Comparison of ENCODE assay signal across 30 cellular contexts in genomic region chrX:131073607-131074006, GRCh38. TPM values are rescaled to one million over a fixed set of nuclear protein-coding genes. Genes with fewer than 3 reads are reported as not detected.
"Had no signal": no experiment of that assay in that cellular context is flagged by ENCODE, and none has a peak within 500 bp of the region (broad histone marks: within the 10 kb centered on the region; RNA-seq: fewer than 3 reads in every experiment).

No MANE protein-coding gene starts in this region.

- H3K9me3 ChIP-seq: esophagus squamous epithelium, left lung, lower lobe of right lung, neutrophil, right lobe of liver, tibial nerve had no signal

- H3K27ac ChIP-seq: brain microvascular endothelial cell, esophagus squamous epithelium, left lung, lower lobe of right lung, neutrophil, right lobe of liver, tibial nerve, VCaP had no signal

- DNase-seq: activated CD4-positive, alpha-beta T cell treated with anti-CD3 and anti-CD28 coated beads for 48 hours; activated CD4-positive, alpha-beta T cell treated with anti-CD3 and anti-CD28 coated beads, Interleukin-2, amount 50 U/mL, for 48 hours; activated CD8-positive, alpha-beta memory T cell treated with anti-CD3 and anti-CD28 coated beads, Interleukin-2, amount 50 U/mL, for 4 hours; activated gamma-delta T cell; activated naive CD4-positive, alpha-beta T cell treated with anti-CD3 and anti-CD28 coated beads, Interleukin-2, amount 10 ng/mL, durations not matched to agents 7 days and 5 days; activated naive CD8-positive, alpha-beta T cell treated with anti-CD3 and anti-CD28 coated beads, Interleukin-2, amount 10 ng/mL, durations not matched to agents 7 days and 5 days; activated T-cell treated with anti-CD3 and anti-CD28 coated beads, Interleukin-2, amount 50 U/mL, for 1 hour; brain microvascular endothelial cell; caudate nucleus; esophagus squamous epithelium; kidney glomerular epithelial cell; left lung; lower lobe of right lung; mesenchymal stem cell; naive thymus-derived CD8-positive, alpha-beta T cell; right lobe of liver; stimulated activated CD4-positive, alpha-beta T cell treated with anti-CD3 and anti-CD28 coated beads, Interleukin-2, amount 100 ng/mL, for 48 hours; stimulated activated naive CD4-positive, alpha-beta T cell treated with Interleukin-2 at 50 U/mL for 16 hours; SW 1271; T-helper 9 cell had no signal

- H3K27me3 ChIP-seq: brain microvascular endothelial cell, right lobe of liver had no signal

- H3K4me3 ChIP-seq: esophagus squamous epithelium, left lung, lower lobe of right lung, right lobe of liver, tibial nerve had no signal

- ATAC-seq: activated CD4-positive, CD25-positive, alpha-beta regulatory T cell treated with anti-CD3 and anti-CD28 coated beads, Interleukin-2, amount 50 U/mL, for 24 hours; left lung; lower lobe of right lung; naive thymus-derived CD8-positive, alpha-beta T cell; right lobe of liver had no signal

- H3K4me1 ChIP-seq: esophagus squamous epithelium, left lung, lower lobe of right lung, right lobe of liver, tibial nerve had no signal

- H3K36me3 ChIP-seq: brain microvascular endothelial cell, esophagus squamous epithelium, left lung, lower lobe of right lung, neutrophil, right lobe of liver, tibial nerve had no signal

- FAIRE-seq: frontal cortex, TTC549 had no signal

RNA-seq across cellular contexts. Expression of gene ARHGAP36, which starts 15.5 kb away (rescaled TPM):
- total RNA-seq: activated CD8-positive, alpha-beta memory T cell treated with anti-CD3 and anti-CD28 coated beads for 36 hours; activated naive CD8-positive, alpha-beta T cell treated with anti-CD3 and anti-CD28 coated beads, Interleukin-2, amount 10 ng/mL, durations not matched to agents 7 days and 5 days; astrocyte; esophagus squamous epithelium; left lung; lower lobe of right lung; naive thymus-derived CD8-positive, alpha-beta T cell; osteocyte; posterior vena cava; right lobe of liver; tibial nerve had no signal
- polyA plus RNA-seq: naive thymus-derived CD8-positive, alpha-beta T cell had no signal
